8 cellular contexts compared by ENCODE assay signal in genomic region chr17:40442392-40443195, GRCh38. TPM values are rescaled to one million over a fixed set of nuclear protein-coding genes. Genes with fewer than 3 reads are reported as not detected.
DNase-seq lines count a peak whose midpoint lies in the region; ATAC-seq and TF ChIP-seq lines count a peak whose summit lies in the region.

No MANE protein-coding gene starts in this region.

- ATAC-seq in SK-N-SH treated with all-trans-retinoic acid at 6 μM for 48 hours, result peak; percentile 7
- ATAC-seq in GM21447 (IDR thresholded peaks at IDR 0.05; ENCODE audit: unreplicated experiment), result no peak
- no peak for ATAC-seq in GM19463 (IDR thresholded peaks at IDR 0.05; ENCODE audit: unreplicated experiment)

- DNase-seq in GM23248, result peak; percentile 72
- DNase-seq in foreskin melanocyte, result peak; percentile 23
- DNase-seq in progenitor cell of endocrine pancreas (ENCODE audit: low spot score, unreplicated experiment), result no peak
- no peak for DNase-seq in activated CD8-positive, alpha-beta memory T cell treated with anti-CD3 and anti-CD28 coated beads for 24 hours
- no peak for DNase-seq in HEK293T (ENCODE audit: extremely low spot score)

- peak overlapping the region; percentile 68 for H2AFZ ChIP-seq in GM23248

- no peaks in the 10 kb centered on the region for H3K36me3 ChIP-seq in GM23248 (ENCODE audit: low read depth)

- POLR2A ChIA-PET in HEK293T (lab: Yijun Ruan, JAX), result no interaction called here

- H3K27ac Mint-ChIP-seq in progenitor cell of endocrine pancreas, result no peak overlapping the region

- H3K4me3 Mint-ChIP-seq in progenitor cell of endocrine pancreas (ENCODE audit: low read depth), result peak overlapping the region; percentile 56

- H3K9me2 ChIP-seq in GM23248 (ENCODE audit: insufficient read depth), result no peaks in the 10 kb centered on the region

- H3K9me3 Mint-ChIP-seq in progenitor cell of endocrine pancreas (ENCODE audit: low read depth), result no peaks in the 10 kb centered on the region

- in situ Hi-C loops in GM23248 (cut with MboI), result no loop called here

- TF ChIP-seq CTCF in progenitor cell of endocrine pancreas (IDR thresholded peaks at IDR 0.05; ENCODE audit: unreplicated experiment), result no peak

- peaks cover 26% of the 10 kb centered on the region for H3K4me1 ChIP-seq in GM23248 (ENCODE audit: insufficient read depth)

- H3K4me3 ChIP-seq in GM23248, result peak overlapping the region; percentile 97

- H3K27me3 Mint-ChIP-seq in progenitor cell of endocrine pancreas, result peaks cover 40% of the 10 kb centered on the region

- H3K27ac ChIP-seq in GM23248, result peak overlapping the region; percentile 86

- peak overlapping the region; percentile 78 for H3K4me2 ChIP-seq in GM23248 (ENCODE audit: unreplicated experiment)

- WGBS in GM23248 (ENCODE audit: low coverage in 1 of 2, low lambda C conversion rate in 2 of 2, missing lambda C conversion rate in 2 of 2), 2 experiments, result 14 to 15% methylated on average over 27 to 28 of the region's 29 CpGs

- H4K20me1 ChIP-seq in GM23248 (ENCODE audit: insufficient read depth), result no peaks in the 10 kb centered on the region

- peaks cover 2% of the 10 kb centered on the region for H3K4me1 Mint-ChIP-seq in progenitor cell of endocrine pancreas (ENCODE audit: low read depth)

- peak overlapping the region; percentile 99 for H3K9ac ChIP-seq in GM23248

- H3F3A ChIP-seq in GM23248 (ENCODE audit: insufficient read depth), result peaks cover 38% of the 10 kb centered on the region

- CTCF ChIA-PET in HEK293T (lab: Yijun Ruan, JAX), result interaction anchor here (0.7 to 0.9 kb wide), 2 partner anchors 25 to 33 kb away, joined by 4 to 5 read pairs; partner anchors contain the start of gene TOP2A

- H3K36me3 Mint-ChIP-seq in progenitor cell of endocrine pancreas (ENCODE audit: insufficient read depth), result no peaks in the 10 kb centered on the region

- H3K79me2 ChIP-seq in GM23248 (ENCODE audit: insufficient read depth), result peaks cover 40% of the 10 kb centered on the region

- no peaks in the 10 kb centered on the region for H3K27me3 ChIP-seq in GM23248 (replicated peaks; ENCODE audit: insufficient read depth)

- no peaks in the 10 kb centered on the region for H3K9me3 ChIP-seq in GM23248 (ENCODE audit: low read depth)

TF ChIP-seq in SK-N-SH treated with all-trans-retinoic acid at 6 μM for 48 hours, 23 proteins besides CTCF, POLR2A, EP300 and RAD21 (continues in another document):
- TF ChIP-seq BACH2 (CRISPR knock-in tag; IDR thresholded peaks at IDR 0.05; ENCODE audit: borderline replicate concordance), result no peak
- no peak for TF ChIP-seq ARNTL (CRISPR knock-in tag; IDR thresholded peaks at IDR 0.05; ENCODE audit: borderline replicate concordance, low read depth)
- no peak for TF ChIP-seq ZFP3 (CRISPR knock-in tag; IDR thresholded peaks at IDR 0.05)
- no peak for TF ChIP-seq ZNF70 (CRISPR knock-in tag; IDR thresholded peaks at IDR 0.05)
- TF ChIP-seq TOX (CRISPR knock-in tag; IDR thresholded peaks at IDR 0.05; ENCODE audit: borderline replicate concordance), result no peak
- no peak for TF ChIP-seq ZNF565 (CRISPR knock-in tag; conservative IDR thresholded peaks at IDR 0.05; ENCODE audit: low read depth)
- no peak for TF ChIP-seq CSDC2 (CRISPR knock-in tag; IDR thresholded peaks at IDR 0.05)
- TF ChIP-seq TCF4 (CRISPR knock-in tag; IDR thresholded peaks at IDR 0.05; ENCODE audit: borderline replicate concordance), result no peak
- no peak for TF ChIP-seq CREB5 (CRISPR knock-in tag; IDR thresholded peaks at IDR 0.05; ENCODE audit: low read depth)
- TF ChIP-seq ZC3H10 (CRISPR knock-in tag; IDR thresholded peaks at IDR 0.05), result no peak
- TF ChIP-seq ZNF8 (CRISPR knock-in tag; IDR thresholded peaks at IDR 0.05), result no peak
- TF ChIP-seq ESRRG (CRISPR knock-in tag; IDR thresholded peaks at IDR 0.05), result no peak
- TF ChIP-seq PATZ1 (CRISPR knock-in tag; IDR thresholded peaks at IDR 0.05; ENCODE audit: borderline replicate concordance), result no peak
- TF ChIP-seq RARB (CRISPR knock-in tag; IDR thresholded peaks at IDR 0.05), result no peak

TF ChIP-seq in HEK293T, 16 proteins besides CTCF, POLR2A, EP300 and RAD21:
- TF ChIP-seq HDGF (IDR thresholded peaks at IDR 0.05; ENCODE audit: borderline replicate concordance), result no peak
- TF ChIP-seq L3MBTL2 (conservative IDR thresholded peaks at IDR 0.05), result no peak
- TF ChIP-seq FOXK2 (IDR thresholded peaks at IDR 0.05), result no peak
- no peak for TF ChIP-seq ZNF384 (IDR thresholded peaks at IDR 0.05)
- no peak for TF ChIP-seq BHLHE40 (IDR thresholded peaks at IDR 0.05; ENCODE audit: borderline replicate concordance)
- TF ChIP-seq SUZ12 (IDR thresholded peaks at IDR 0.05), result no peak
- no peak for TF ChIP-seq ELF4 (IDR thresholded peaks at IDR 0.05)

RNA-seq across cellular contexts. Expression of gene IGFBP4, which starts 0.7 kb away (rescaled TPM):
- total RNA-seq in GM23248 (2014; rRNA removed; shearing (Covaris generic)), result 361 and 408 TPM in 2 replicates
- polyA plus RNA-seq in GM23248 (2016; fragmentation: Nextera tagmentation; extraction: Ambion mirVana), result 1,209 and 1,277 TPM in 2 replicates
- total RNA-seq in progenitor cell of endocrine pancreas, result 3.6 and 4.3 TPM in 2 replicates

RNA-seq across cellular contexts. Expression of gene TOP2A, which starts 24.9 kb away (rescaled TPM):
- 71.4 and 75.8 TPM in 2 replicates for total RNA-seq in GM23248 (2014; rRNA removed; shearing (Covaris generic))
- 39.6 and 47.0 TPM in 2 replicates for polyA plus RNA-seq in GM23248 (2016; fragmentation: Nextera tagmentation; extraction: Ambion mirVana)
- total RNA-seq in progenitor cell of endocrine pancreas, result 111 and 114 TPM in 2 replicates

RNA-seq across cellular contexts. Expression of gene TNS4, which starts 58.8 kb away (rescaled TPM):
- not detected in 2 replicates for total RNA-seq in GM23248 (2014; rRNA removed; shearing (Covaris generic))
- 0.20 and 0.44 TPM in 2 replicates for polyA plus RNA-seq in GM23248 (2016; fragmentation: Nextera tagmentation; extraction: Ambion mirVana)
- not detected in 2 replicates for total RNA-seq in progenitor cell of endocrine pancreas

Comparison
In these comparisons a context has a peak if more than half of its experiments do, and no peak if none do; other contexts are left out.
1. DNase-seq: peak in GM23248 (single experiment) and foreskin melanocyte (single experiment); none in progenitor cell of endocrine pancreas (single experiment), activated CD8-positive, alpha-beta memory T cell treated with anti-CD3 and anti-CD28 coated beads for 24 hours (single experiment) and HEK293T (single experiment).
2. RNA of gene IGFBP4, which starts 0.7 kb away (total RNA-seq): 361 to 408 TPM in GM23248; 3.6 to 4.3 TPM in progenitor cell of endocrine pancreas; every median in the first group is over 10 times any median in the second.